In genomic region chr2:223674998-223675609, GRCh38 we compare ENCODE assay signal across 10 cellular contexts.
DNase-seq lines count a peak whose midpoint lies in the region; ATAC-seq and TF ChIP-seq lines count a peak whose summit lies in the region.
"Had no signal": no experiment of that assay in that cellular context is flagged by ENCODE, and none has a peak within 500 bp of the region (broad histone marks: within the 10 kb centered on the region; RNA-seq: fewer than 3 reads in every experiment).

No MANE protein-coding gene starts in this region.

- no peak overlapping the region for H3K4me2 ChIP-seq in neuronal stem cell (ENCODE audit: insufficient read depth, low read length, poor library complexity, severe bottlenecking)

- H3K27ac ChIP-seq in WERI-Rb-1 = no peak overlapping the region
- no peak overlapping the region for H3K27ac ChIP-seq in neuronal stem cell (replicated peaks; ENCODE audit: low read length)

- H4K8ac ChIP-seq in neuronal stem cell (ENCODE audit: low read depth, low read length) = no peak overlapping the region

- H3K23ac ChIP-seq in neuronal stem cell (ENCODE audit: low read depth, low read length, poor library complexity) = no peak overlapping the region

- no peak overlapping the region for H4K91ac ChIP-seq in neuronal stem cell (ENCODE audit: low read depth, low read length, poor library complexity)

- H2BK5ac ChIP-seq in neuronal stem cell (ENCODE audit: low read length) = no peak overlapping the region

- no CpG with 5 or more reads among the region's 5 CpGs for WGBS in neuronal stem cell (ENCODE audit: extremely low coverage in 2 of 2, insufficient read length in 2 of 2, insufficient replicate concordance in 1 of 2), 2 donors

- H2BK120ac ChIP-seq in neuronal stem cell (ENCODE audit: low read depth, low read length) = no peak overlapping the region

- H3K4me1 ChIP-seq in neuronal stem cell (ENCODE audit: control insufficient read depth in 2 of 2, insufficient read depth in 1 of 2, low read depth in 1 of 2, low read length in 2 of 2) = no peaks in the 10 kb centered on the region

- TF ChIP-seq CTCF in AG09309 (IDR thresholded peaks at IDR 0.05; ENCODE audit: control insufficient read depth, insufficient read depth, low read depth, low read length, missing control alignments) = peak; percentile 68
- TF ChIP-seq CTCF in WERI-Rb-1 (IDR thresholded peaks at IDR 0.05; ENCODE audit: low read depth, low read length) = peak; percentile 46

- no peak overlapping the region for H3K4me3 ChIP-seq in AG09309 (ENCODE audit: control insufficient read depth, low read depth, low read length)
- H3K4me3 ChIP-seq in WERI-Rb-1 (ENCODE audit: low read depth, low read length) = no peak overlapping the region
- H3K4me3 ChIP-seq in neuronal stem cell (ENCODE audit: low read length in 2 of 2) = no peak overlapping the region

- DNase-seq in AG09309 (ENCODE audit: low read depth) (no peak), HCEC 1CT (peak; percentile 45), WERI-Rb-1 (peak; percentile 32), kidney tubule cell (ENCODE audit: low spot score) (peak; percentile 39), neuronal stem cell (ENCODE audit: low spot score) (no peak), LoVo (ENCODE audit: low spot score) (no peak)
- DNase-seq: activated naive CD4-positive, alpha-beta T cell treated with anti-CD3 and anti-CD28 coated beads, Interleukin-2, amount 10 ng/mL, durations not matched to agents 7 days and 5 days; naive thymus-derived CD8-positive, alpha-beta T cell had no signal

- no peak overlapping the region for H2BK15ac ChIP-seq in neuronal stem cell (ENCODE audit: low read length)

- H3K9me3 ChIP-seq in WERI-Rb-1 (ENCODE audit: severe bottlenecking) (no peaks in the 10 kb centered on the region), neuronal stem cell (replicated peaks in 1 of 2; ENCODE audit: control insufficient read depth in 2 of 2, insufficient read depth in 1 of 2, low read depth in 1 of 2, low read length in 2 of 2) (no peaks in the 10 kb centered on the region)

- no peak overlapping the region for H2AK5ac ChIP-seq in neuronal stem cell (ENCODE audit: low read depth, low read length)

- no peak overlapping the region for H3K4ac ChIP-seq in neuronal stem cell (ENCODE audit: low read length)

- H3K36me3 ChIP-seq in WERI-Rb-1 (no peaks in the 10 kb centered on the region), neuronal stem cell (replicated peaks in 1 of 2; ENCODE audit: control insufficient read depth in 2 of 2, insufficient read depth in 2 of 2, low read length in 2 of 2) (no peaks in the 10 kb centered on the region)

- no peaks in the 10 kb centered on the region for H3K79me1 ChIP-seq in neuronal stem cell (ENCODE audit: low read depth, low read length)

- no peak overlapping the region for H2AFZ ChIP-seq in neuronal stem cell (ENCODE audit: low read length)

- H3K9ac ChIP-seq in neuronal stem cell (ENCODE audit: low read depth, low read length, poor library complexity) = no peak overlapping the region

- H3K27me3 ChIP-seq in WERI-Rb-1 (ENCODE audit: insufficient read depth, low read depth, severe bottlenecking) (no peaks in the 10 kb centered on the region), neuronal stem cell (ENCODE audit: control insufficient read depth in 3 of 3, insufficient read depth in 3 of 3, low read depth in 1 of 3, low read length in 3 of 3) (no peaks in the 10 kb centered on the region)

- H2BK12ac ChIP-seq in neuronal stem cell (ENCODE audit: low read length) = no peak overlapping the region

- H3K18ac ChIP-seq in neuronal stem cell (ENCODE audit: low read length) = no peak overlapping the region

- ATAC-seq in GM18502 (IDR thresholded peaks at IDR 0.05; ENCODE audit: poor library complexity, unreplicated experiment) (no peak), HG03175 (IDR thresholded peaks at IDR 0.05; ENCODE audit: unreplicated experiment) (no peak)
- ATAC-seq: naive thymus-derived CD8-positive, alpha-beta T cell had no signal

- H3K14ac ChIP-seq in neuronal stem cell (ENCODE audit: low read length) = no peak overlapping the region

Comparison
In these comparisons a context has a peak if more than half of its experiments do, and no peak if none do; other contexts are left out.
1. DNase-seq: peak in HCEC 1CT (single experiment), WERI-Rb-1 (single experiment) and kidney tubule cell (single experiment); none in AG09309 (single experiment), neuronal stem cell (single experiment) and LoVo (single experiment).